ENCODE assay signal across 8 cellular contexts in genomic region chr10:79445708-79446450, GRCh38. TPM values are rescaled to one million over a fixed set of nuclear protein-coding genes. Genes with fewer than 3 reads are reported as not detected.
A peak's percentile ranks its signal among the peaks of the same experiment; 100 is the strongest.
DNase-seq lines count a peak whose midpoint lies in the region; ATAC-seq and TF ChIP-seq lines count a peak whose summit lies in the region.

No MANE protein-coding gene starts in this region.

- H3K4me1 Mint-ChIP-seq in type B pancreatic cell (ENCODE audit: unreplicated experiment), result peaks cover 41% of the 10 kb centered on the region

- DNase-seq in NCI-H146 treated with DMSO at 0.1 percent for 48 hours (lab: John Stamatoyannopoulos, UW; ENCODE audit: unreplicated experiment) (peak; percentile 87), T-helper 1 cell (peak; percentile 90 to 97 (median 91)), amniotic stem cell (lab: John Stamatoyannopoulos, UW) (peak; percentile 94), left cardiac atrium (peak; percentile 99), posterior cingulate gyrus (peak; percentile 92 to 100 (median 96)), type B pancreatic cell (ENCODE audit: extremely low spot score, unreplicated experiment) (peak; percentile 98)

- TF ChIP-seq CTCF in GM12875 (IDR thresholded peaks at IDR 0.05; ENCODE audit: borderline replicate concordance, insufficient read depth, low read depth, low read length), result no peak
- no peak for TF ChIP-seq CTCF in type B pancreatic cell (conservative IDR thresholded peaks at IDR 0.05)

- H3K27ac Mint-ChIP-seq in type B pancreatic cell, result peak overlapping the region; percentile 86

- H3K9me3 Mint-ChIP-seq in type B pancreatic cell, result no peaks in the 10 kb centered on the region

- H3K27me3 Mint-ChIP-seq in type B pancreatic cell, result peaks cover 24% of the 10 kb centered on the region

- peak; percentile 95 for ATAC-seq in HG02852 (IDR thresholded peaks at IDR 0.05; ENCODE audit: unreplicated experiment)
- ATAC-seq in left cardiac atrium, result peak; percentile 93 to 94

- peak overlapping the region; percentile 32 for H3K4me3 ChIP-seq in GM12875 (ENCODE audit: low read depth, low read length)

- intact Hi-C loops in left cardiac atrium (cut with DNase I), result no loop called here
- intact Hi-C loops in posterior cingulate gyrus (cut with DNase I), result no loop called here

- H3K4me3 Mint-ChIP-seq in type B pancreatic cell, result peak overlapping the region; percentile 89

- peaks cover 3% of the 10 kb centered on the region for H3K36me3 Mint-ChIP-seq in type B pancreatic cell

RNA-seq across cellular contexts. Expression of gene ZCCHC24, which starts 0.5 kb away (rescaled TPM):
- total RNA-seq in left cardiac atrium (10 to 100 TPM; 52.9 to 56.6 TPM), type B pancreatic cell (ENCODE audit: low replicate concordance) (2.7 and 29.1 TPM in 2 replicates)

Comparison
In these comparisons a context has a peak if more than half of its experiments do, and no peak if none do; other contexts are left out.
1. Peak in every context shown above with its lines: DNase-seq, ATAC-seq and H3K4me3 ChIP-seq.